ENCODE assay signal across 16 cellular contexts in the genomic region with DNA sequence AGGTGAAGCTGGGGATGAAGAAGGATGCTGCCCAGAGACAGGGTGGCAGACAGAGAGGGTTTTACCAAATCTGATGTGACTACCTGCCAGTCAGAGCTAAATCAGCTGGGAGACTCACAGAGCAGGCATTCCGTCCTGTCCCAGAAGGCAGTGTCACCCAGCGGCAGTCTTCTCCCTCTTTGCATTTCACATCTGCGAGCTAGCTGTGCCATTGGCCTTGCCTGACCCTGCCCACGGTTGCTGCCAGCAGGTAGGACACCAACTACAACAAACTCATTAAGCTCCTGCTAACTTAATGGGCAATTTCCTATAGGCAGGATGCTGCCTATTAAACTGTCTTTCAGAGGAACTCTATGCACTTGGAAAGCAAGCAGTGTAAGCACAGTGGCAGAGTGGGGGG.
A peak's percentile ranks its signal among the peaks of the same experiment; 100 is the strongest.
DNase-seq lines count a peak whose midpoint lies in the region; TF ChIP-seq lines count a peak whose summit lies in the region.
"Had no signal": no experiment of that assay in that cellular context is flagged by ENCODE, and none has a peak within 500 bp of the region (broad histone marks: within the 10 kb centered on the region; RNA-seq: fewer than 3 reads in every experiment).

No MANE protein-coding gene starts in this region.

- no peaks in the 10 kb centered on the region for H3K9me3 Mint-ChIP-seq in chondrocyte (ENCODE audit: low read depth)
- H3K9me3 Mint-ChIP-seq: CD8-positive, alpha-beta T cell; IgD-negative memory B cell had no signal

- no peak overlapping the region for H3K4me3 ChIP-seq in spleen
- H3K4me3 ChIP-seq: A549 had no signal

- no peaks in the 10 kb centered on the region for H3K27me3 ChIP-seq in spleen (replicated peaks in 1 of 7)

- intact Hi-C loops in spleen (cut with DNase I; ENCODE audit: low total_unique reads), result no loop called here

- H3K36me3 Mint-ChIP-seq in chondrocyte (ENCODE audit: low read depth), result no peaks in the 10 kb centered on the region
- H3K36me3 Mint-ChIP-seq: CD8-positive, alpha-beta T cell; IgD-negative memory B cell had no signal

- H3K4me1 ChIP-seq in spleen, result no peaks in the 10 kb centered on the region
- H3K4me1 ChIP-seq: A549 had no signal

- no peak overlapping the region for H3K27ac Mint-ChIP-seq in chondrocyte (ENCODE audit: unreplicated experiment)
- H3K27ac Mint-ChIP-seq: CD8-positive, alpha-beta T cell; IgD-negative memory B cell had no signal

- peaks cover 2% of the 10 kb centered on the region for H3K27me3 Mint-ChIP-seq in chondrocyte (ENCODE audit: low read depth)
- H3K27me3 Mint-ChIP-seq: IgD-negative memory B cell had no signal

- H3K36me3 ChIP-seq in spleen, result no peaks in the 10 kb centered on the region

- no peaks in the 10 kb centered on the region for H3K4me1 Mint-ChIP-seq in chondrocyte (ENCODE audit: low read depth)
- H3K4me1 Mint-ChIP-seq: IgD-negative memory B cell had no signal

- H3K4me3 Mint-ChIP-seq in chondrocyte (ENCODE audit: unreplicated experiment), result no peak overlapping the region
- H3K4me3 Mint-ChIP-seq: CD8-positive, alpha-beta T cell; IgD-negative memory B cell had no signal

- TF ChIP-seq POLR2A in spleen (IDR thresholded peaks at IDR 0.05), result no peak

- no peaks in the 10 kb centered on the region for H3K9me3 ChIP-seq in spleen
- H3K9me3 ChIP-seq: A549 had no signal

- TF ChIP-seq CTCF in chondrocyte (IDR thresholded peaks at IDR 0.05) (no peak), spleen (IDR thresholded peaks at IDR 0.05 in 8 of 11, conservative IDR thresholded peaks at IDR 0.05 in 3 of 11) (no peak)

- no peak overlapping the region for H3K27ac ChIP-seq in spleen
- H3K27ac ChIP-seq: 22Rv1, A549 had no signal

- DNase-seq in NCI-H1436 treated with DMSO at 0.1 percent for 48 hours (lab: John Stamatoyannopoulos, UW), result peak; percentile 3
- DNase-seq in NCI-H1436 (lab: John Stamatoyannopoulos, UW), result no peak
- peak; percentile 54 for DNase-seq in COR-L47 (lab: John Stamatoyannopoulos, UW)
- DNase-seq in chondrocyte (ENCODE audit: low spot score), result peak; percentile 38
- DNase-seq in spleen, result peak; percentile 51
- no peak for DNase-seq in activated CD4-positive, alpha-beta T cell treated with anti-CD3 and anti-CD28 coated beads for 1 hour
- no peak for DNase-seq in GM19238 (ENCODE audit: insufficient read length, low spot score)
- DNase-seq: AML-193; CD8-positive, alpha-beta T cell; DMS 273 treated with DMSO at 0.1 percent for 48 hours; DMS53; GOT3; H7 had no signal

- 81 to 93% (median 85%) methylated on average over 4 of the region's 4 CpGs for WGBS in spleen, 5 donors

Comparison
In these comparisons a context has a peak if more than half of its experiments do, and no peak if none do; other contexts are left out.
1. DNase-seq: peak in NCI-H1436 treated with DMSO at 0.1 percent for 48 hours (single experiment), COR-L47 (single experiment), chondrocyte (single experiment) and spleen (single experiment); none in NCI-H1436 (single experiment), activated CD4-positive, alpha-beta T cell treated with anti-CD3 and anti-CD28 coated beads for 1 hour (single experiment) and GM19238 (single experiment).